Comparison of ENCODE assay signal across 18 cellular contexts in the genomic region with DNA sequence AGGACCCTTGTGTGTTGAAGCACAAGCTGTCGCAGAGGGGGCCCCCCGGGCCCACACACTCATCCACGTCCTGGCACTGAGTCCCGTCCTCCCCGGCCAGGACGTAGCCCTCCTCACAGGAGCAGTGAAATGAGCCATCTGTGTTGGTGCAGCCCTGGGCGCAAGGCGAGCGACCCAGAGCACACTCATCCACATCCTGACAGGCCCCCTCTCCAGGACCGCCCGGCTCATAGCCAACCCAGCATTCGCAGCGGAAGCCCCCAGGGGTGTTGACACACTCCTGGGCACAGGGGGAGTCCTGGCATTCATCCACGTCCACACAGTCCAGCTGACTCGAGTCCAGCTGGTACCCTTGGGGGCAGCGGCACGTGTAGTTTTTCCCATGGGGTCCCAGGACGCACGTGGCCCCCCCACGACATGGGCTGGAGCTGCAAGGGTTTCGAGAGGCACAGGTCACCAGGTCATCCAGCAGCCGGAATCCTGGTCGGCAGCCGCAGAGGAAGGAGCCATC. TPM values are rescaled to one million over a fixed set of nuclear protein-coding genes. Genes with fewer than 3 reads are reported as not detected.
DNase-seq lines count a peak whose midpoint lies in the region; ATAC-seq and TF ChIP-seq lines count a peak whose summit lies in the region.
"Had no signal": no experiment of that assay in that cellular context is flagged by ENCODE, and none has a peak within 500 bp of the region (broad histone marks: within the 10 kb centered on the region; RNA-seq: fewer than 3 reads in every experiment).

No MANE protein-coding gene starts in this region.

- no peaks in the 10 kb centered on the region for H3K4me1 ChIP-seq in duodenal mucosa (ENCODE audit: control insufficient read depth in 1 of 2, insufficient read depth in 2 of 2, low read length in 2 of 2)
- peaks cover 61% of the 10 kb centered on the region for H3K4me1 ChIP-seq in lower lobe of right lung
- H3K4me1 ChIP-seq: Caco-2 had no signal

- H3K9me3 ChIP-seq in duodenal mucosa (ENCODE audit: control insufficient read depth in 1 of 2, low read length in 2 of 2) (no peaks in the 10 kb centered on the region), lower lobe of right lung (no peaks in the 10 kb centered on the region)
- H3K9me3 ChIP-seq: Caco-2 had no signal

- peak overlapping the region; percentile 24 to 36 for H3K4me3 ChIP-seq in duodenal mucosa (ENCODE audit: low read depth in 1 of 2, low read length in 2 of 2)
- peak overlapping the region; percentile 56 for H3K4me3 ChIP-seq in lower lobe of right lung
- peak overlapping the region; percentile 11 to 38 (median 27) for H3K4me3 ChIP-seq in skin epidermis

- no peak overlapping the region for H3K9ac ChIP-seq in duodenal mucosa (ENCODE audit: low read depth in 1 of 2, low read length in 2 of 2)
- H3K9ac ChIP-seq: KMS-11 had no signal

- DNase-seq in CD14-positive monocyte (ENCODE audit: low spot score) (no peak), lower lobe of right lung (no peak), mucosa of gallbladder (ENCODE audit: low spot score) (no peak), head of caudate nucleus (no peak), superior temporal gyrus (ENCODE audit: extremely low spot score) (no peak), posterior cingulate gyrus (no peak)
- DNase-seq: activated CD8-positive, alpha-beta memory T cell treated with anti-CD3 and anti-CD28 coated beads, Interleukin-2, amount 50 U/mL, for 48 hours; Caco-2; HFFc6; hippocampal formation; NCI-H1417 treated with DMSO at 0.1 percent for 48 hours; nucleus accumbens had no signal

- peaks cover 0 to 7% (median 0%) of the 10 kb centered on the region in 3 donors for H3K27me3 Mint-ChIP-seq in CD14-positive monocyte (ENCODE audit: low read depth in 3 of 3)
- H3K27me3 Mint-ChIP-seq: activated naive CD8-positive, alpha-beta T cell had no signal

- peak overlapping the region; percentile 93 to 100 (median 98) for H3K27ac Mint-ChIP-seq in CD14-positive monocyte
- H3K27ac Mint-ChIP-seq: activated naive CD8-positive, alpha-beta T cell; HFFc6; WTC11 had no signal

- no peaks in the 10 kb centered on the region for H3K27me3 ChIP-seq in duodenal mucosa (ENCODE audit: control insufficient read depth in 1 of 2, insufficient read depth in 2 of 2, low read length in 2 of 2)
- no peaks in the 10 kb centered on the region for H3K27me3 ChIP-seq in lower lobe of right lung (ENCODE audit: low read depth)

- no peaks in the 10 kb centered on the region for H3K9me3 Mint-ChIP-seq in CD14-positive monocyte
- H3K9me3 Mint-ChIP-seq: HFFc6, WTC11 had no signal

- no peak for TF ChIP-seq CTCF in CD14-positive monocyte (IDR thresholded peaks at IDR 0.05)
- TF ChIP-seq CTCF in lower lobe of right lung (IDR thresholded peaks at IDR 0.05) = no peak

- H3K36me3 ChIP-seq in duodenal mucosa (ENCODE audit: control insufficient read depth in 1 of 2, insufficient read depth in 2 of 2, low read length in 2 of 2) (no peaks in the 10 kb centered on the region), lower lobe of right lung (no peaks in the 10 kb centered on the region)

- H3K4me3 Mint-ChIP-seq in CD14-positive monocyte = peak overlapping the region; percentile 94 to 97
- H3K4me3 Mint-ChIP-seq: activated naive CD8-positive, alpha-beta T cell; HFFc6; WTC11 had no signal

- H3K27ac ChIP-seq in duodenal mucosa (ENCODE audit: low read depth, low read length) (peak overlapping the region; percentile 70), lower lobe of right lung (peak overlapping the region; percentile 93), skin epidermis (peak overlapping the region in 20 of 21 experiments; percentile 41 to 93 (median 84))
- H3K27ac ChIP-seq: epithelial cell of prostate, KMS-11 had no signal

- H3K36me3 Mint-ChIP-seq in CD14-positive monocyte = peaks cover 48 to 49% of the 10 kb centered on the region in 2 donors
- H3K36me3 Mint-ChIP-seq: activated naive CD8-positive, alpha-beta T cell; WTC11 had no signal

- peaks cover 67% of the 10 kb centered on the region for H3K4me1 Mint-ChIP-seq in CD14-positive monocyte

- no peak for ATAC-seq in lower lobe of right lung
- ATAC-seq: WTC11 had no signal

- intact Hi-C loops in CD14-positive monocyte (cut with micrococcal nuclease) = loop anchor here (5.0 to 10.0 kb wide), 6 partner anchors 32 to 150 kb away; no protein-coding TSS in a partner anchor
- intact Hi-C loops in lower lobe of right lung (cut with DNase I) = no loop called here
- intact Hi-C loops in head of caudate nucleus (cut with DNase I) = no loop called here
- intact Hi-C loops in posterior cingulate gyrus (cut with DNase I) = no loop called here

RNA-seq across cellular contexts. Expression of a gene that starts 1.2 kb away (rescaled TPM):
- polyA plus RNA-seq in CD14-positive monocyte = 10 to 100 TPM; 26.0 to 48.9 TPM
- total RNA-seq in lower lobe of right lung (99.7 TPM), mucosa of gallbladder (38.4 TPM)
- total RNA-seq: Caco-2, HFFc6 had no signal

RNA-seq across cellular contexts. Expression of a gene that starts 35.4 kb away (rescaled TPM):
- polyA plus RNA-seq in CD14-positive monocyte = 10 to 100 TPM in 1 of 2 donors, 1 to 10 TPM in 1; 7.4 to 30.2 TPM
- total RNA-seq in lower lobe of right lung (77.6 TPM), mucosa of gallbladder (11.6 TPM)

RNA-seq across cellular contexts. Expression of a gene that starts 49.8 kb away (rescaled TPM):
- polyA plus RNA-seq in CD14-positive monocyte = not detected
- total RNA-seq in lower lobe of right lung (0.35 TPM), mucosa of gallbladder (not detected)
- total RNA-seq: Caco-2, HFFc6, WTC11 had no signal

Comparison
In these comparisons a context has a peak if more than half of its experiments do, and no peak if none do; other contexts are left out.
1. intact Hi-C loops: an anchor here in CD14-positive monocyte (5.0 to 10.0 kb wide); none called in lower lobe of right lung, head of caudate nucleus and posterior cingulate gyrus.